Comparison of ENCODE assay signal across 21 cellular contexts in the genomic region with DNA sequence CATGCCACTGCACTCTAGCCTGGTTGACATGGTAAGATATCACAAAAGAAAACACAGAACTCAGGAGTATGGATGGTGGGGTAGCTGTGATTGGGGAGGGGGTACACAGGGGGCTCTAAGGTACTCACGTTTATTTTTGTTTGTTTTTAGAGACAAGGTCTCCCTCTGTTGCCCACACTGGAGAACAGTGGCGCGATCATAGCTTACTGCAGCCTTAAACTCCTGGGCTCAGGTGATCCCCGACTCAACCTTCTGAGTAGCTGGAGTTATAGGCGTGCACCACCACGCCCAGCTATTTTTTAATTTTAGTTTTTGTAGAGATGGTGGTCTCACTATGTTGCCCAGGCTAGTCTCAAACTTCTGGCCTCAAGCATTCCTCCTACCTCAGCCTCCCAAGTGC. TPM values are rescaled to one million over a fixed set of nuclear protein-coding genes. Genes with fewer than 3 reads are reported as not detected.
DNase-seq lines count a peak whose midpoint lies in the region; ATAC-seq and TF ChIP-seq lines count a peak whose summit lies in the region.
"Had no signal": no experiment of that assay in that cellular context is flagged by ENCODE, and none has a peak within 500 bp of the region (broad histone marks: within the 10 kb centered on the region; RNA-seq: fewer than 3 reads in every experiment).

No MANE protein-coding gene starts in this region.

- H3K27me3 ChIP-seq in endodermal cell (ENCODE audit: control insufficient read depth, insufficient read depth, low read length, poor library complexity, severe bottlenecking) (no peaks in the 10 kb centered on the region), smooth muscle cell (ENCODE audit: low read depth) (no peaks in the 10 kb centered on the region)
- H3K27me3 ChIP-seq: right atrium auricular region, SJCRH30, upper lobe of left lung had no signal

- H3K9ac ChIP-seq in endodermal cell (ENCODE audit: extremely low read depth, low read length, poor library complexity, severe bottlenecking) (no peak overlapping the region), smooth muscle cell (ENCODE audit: low read depth) (no peak overlapping the region)

- H3K36me3 ChIP-seq in OCI-LY7 (ENCODE audit: insufficient read depth, low read length) (peaks cover 59% of the 10 kb centered on the region), endodermal cell (ENCODE audit: control insufficient read depth, insufficient read depth, low read length) (peaks cover 27% of the 10 kb centered on the region), smooth muscle cell (ENCODE audit: low read depth) (no peaks in the 10 kb centered on the region)

- no peak overlapping the region for H3K4me3 Mint-ChIP-seq in activated naive CD8-positive, alpha-beta T cell
- no peak overlapping the region for H3K4me3 Mint-ChIP-seq in activated naive CD8-positive, alpha-beta T cell treated with anti-CD3 and anti-CD28 coated beads for 36 hours
- H3K4me3 Mint-ChIP-seq in endodermal cell: no peak overlapping the region
- no peak overlapping the region for H3K4me3 Mint-ChIP-seq in type B pancreatic cell

- H2AFZ ChIP-seq in OCI-LY7 (ENCODE audit: low read length): no peak overlapping the region
- H2AFZ ChIP-seq in smooth muscle cell (ENCODE audit: low read depth): no peak overlapping the region

- peak overlapping the region; percentile 32 for H3K4me2 ChIP-seq in OCI-LY7 (ENCODE audit: low read length)
- no peak overlapping the region for H3K4me2 ChIP-seq in smooth muscle cell

- CTCF ChIA-PET in OCI-LY7 (lab: Charles Lee; ENCODE audit: unreplicated experiment): interaction anchor here (0.6 to 1.6 kb wide), 5 partner anchors 27 to 265 kb away, joined by 3 to 11 read pairs (median 5); no protein-coding TSS in a partner anchor

- ATAC-seq in GM21447 (IDR thresholded peaks at IDR 0.05; ENCODE audit: unreplicated experiment): no peak
- no peak for ATAC-seq in GM21515 (IDR thresholded peaks at IDR 0.05; ENCODE audit: unreplicated experiment)
- ATAC-seq: activated T-helper 17 cell treated with anti-CD3 and anti-CD28 coated beads, Interleukin-2, amount 50 U/mL, for 72 hours; lower lobe of right lung had no signal

- intact Hi-C loops in OCI-LY7 (cut with micrococcal nuclease; ENCODE audit: unreplicated experiment): no loop called here

- POLR2A ChIA-PET in OCI-LY7 (lab: Charles Lee): interaction anchor here (0.9 to 3.3 kb wide), 5 partner anchors 8 to 29 kb away, joined by 3 to 14 read pairs (median 4); a partner anchor contains a TSS

- H3K27me3 Mint-ChIP-seq in activated naive CD8-positive, alpha-beta T cell: no peaks in the 10 kb centered on the region
- no peaks in the 10 kb centered on the region for H3K27me3 Mint-ChIP-seq in activated naive CD8-positive, alpha-beta T cell treated with anti-CD3 and anti-CD28 coated beads for 36 hours
- H3K27me3 Mint-ChIP-seq in endodermal cell (ENCODE audit: insufficient read depth) (no peaks in the 10 kb centered on the region), type B pancreatic cell (no peaks in the 10 kb centered on the region)
- H3K27me3 Mint-ChIP-seq: activated T-helper 17 cell treated with anti-CD3 and anti-CD28 coated beads, Interleukin-2, amount 50 U/mL, for 72 hours had no signal

- 83 to 90% methylated on average over 1 to 6 of the region's 6 CpGs for WGBS in endodermal cell (ENCODE audit: insufficient coverage in 1 of 2, insufficient read length in 1 of 2), 2 experiments
- 92% methylated on average over 6 of the region's 6 CpGs for WGBS in smooth muscle cell (ENCODE audit: low lambda C conversion rate)

- no peaks in the 10 kb centered on the region for H3K9me3 Mint-ChIP-seq in activated naive CD8-positive, alpha-beta T cell (ENCODE audit: low read depth)
- no peaks in the 10 kb centered on the region for H3K9me3 Mint-ChIP-seq in activated naive CD8-positive, alpha-beta T cell treated with anti-CD3 and anti-CD28 coated beads for 36 hours
- H3K9me3 Mint-ChIP-seq in endodermal cell (no peaks in the 10 kb centered on the region), type B pancreatic cell (no peaks in the 10 kb centered on the region)
- H3K9me3 Mint-ChIP-seq: activated T-helper 17 cell treated with anti-CD3 and anti-CD28 coated beads, Interleukin-2, amount 50 U/mL, for 72 hours had no signal

- H3K9me3 ChIP-seq in OCI-LY7 (ENCODE audit: low read length): no peaks in the 10 kb centered on the region
- no peaks in the 10 kb centered on the region for H3K9me3 ChIP-seq in endodermal cell (ENCODE audit: control insufficient read depth, low read length)
- H3K9me3 ChIP-seq in smooth muscle cell (replicated peaks; ENCODE audit: low read depth): no peaks in the 10 kb centered on the region
- H3K9me3 ChIP-seq: lower lobe of right lung, right atrium auricular region, SJCRH30, upper lobe of left lung had no signal

- H3K4me3 ChIP-seq in OCI-LY7 (ENCODE audit: low read depth, low read length, poor library complexity, severe bottlenecking) (no peak overlapping the region), endodermal cell (ENCODE audit: low read length) (no peak overlapping the region), smooth muscle cell (no peak overlapping the region)
- H3K4me3 ChIP-seq: lower lobe of right lung, right atrium auricular region, SJCRH30, upper lobe of left lung had no signal

- peaks cover under 1% of the 10 kb centered on the region for H3F3A ChIP-seq in smooth muscle cell (ENCODE audit: low read depth)

- peak overlapping the region; percentile 38 for H3K27ac ChIP-seq in OCI-LY7 (ENCODE audit: low read depth, low read length, poor library complexity, severe bottlenecking)
- no peak overlapping the region for H3K27ac ChIP-seq in endodermal cell (ENCODE audit: low read depth, low read length)
- H3K27ac ChIP-seq in smooth muscle cell (ENCODE audit: low read depth): no peak overlapping the region
- H3K27ac ChIP-seq: SJCRH30 had no signal

- peaks cover 55% of the 10 kb centered on the region for H3K4me1 Mint-ChIP-seq in activated naive CD8-positive, alpha-beta T cell (ENCODE audit: low read depth)
- H3K4me1 Mint-ChIP-seq in activated naive CD8-positive, alpha-beta T cell treated with anti-CD3 and anti-CD28 coated beads for 36 hours: peaks cover 55% of the 10 kb centered on the region
- peaks cover 46% of the 10 kb centered on the region for H3K4me1 Mint-ChIP-seq in endodermal cell
- peaks cover 27% of the 10 kb centered on the region for H3K4me1 Mint-ChIP-seq in type B pancreatic cell (ENCODE audit: unreplicated experiment)

- peaks cover 74% of the 10 kb centered on the region for H3K4me1 ChIP-seq in OCI-LY7 (ENCODE audit: insufficient read depth, low read length, poor library complexity, severe bottlenecking)
- peaks cover 7% of the 10 kb centered on the region for H3K4me1 ChIP-seq in endodermal cell (ENCODE audit: control insufficient read depth, insufficient read depth, low read length)
- peaks cover 12% of the 10 kb centered on the region for H3K4me1 ChIP-seq in smooth muscle cell (ENCODE audit: low read depth)

- peaks cover 13% of the 10 kb centered on the region for H3K36me3 Mint-ChIP-seq in activated naive CD8-positive, alpha-beta T cell
- peaks cover 59% of the 10 kb centered on the region for H3K36me3 Mint-ChIP-seq in activated naive CD8-positive, alpha-beta T cell treated with anti-CD3 and anti-CD28 coated beads for 36 hours
- H3K36me3 Mint-ChIP-seq in endodermal cell (ENCODE audit: low read depth) (peaks cover 49% of the 10 kb centered on the region), type B pancreatic cell (peaks cover 35% of the 10 kb centered on the region)

- no TSS peak for BruUV-seq in OCI-LY7 (replicated peaks; lab: Mats Ljungman, UMichigan)

- peak overlapping the region; percentile 10 for H3K27ac Mint-ChIP-seq in activated naive CD8-positive, alpha-beta T cell
- no peak overlapping the region for H3K27ac Mint-ChIP-seq in activated naive CD8-positive, alpha-beta T cell treated with anti-CD3 and anti-CD28 coated beads for 36 hours
- H3K27ac Mint-ChIP-seq in endodermal cell: peak overlapping the region; percentile 71
- peak overlapping the region; percentile 31 for H3K27ac Mint-ChIP-seq in type B pancreatic cell

- no peaks in the 10 kb centered on the region for H3K9me2 ChIP-seq in OCI-LY7 (ENCODE audit: insufficient read depth, low read length)

- H3K79me2 ChIP-seq in OCI-LY7 (ENCODE audit: insufficient read depth, low read depth, low read length) (peaks cover 80% of the 10 kb centered on the region), smooth muscle cell (ENCODE audit: low read depth) (peaks cover 59% of the 10 kb centered on the region)

- no peaks in the 10 kb centered on the region for H4K20me1 ChIP-seq in OCI-LY7 (ENCODE audit: insufficient read depth, low read length)
- peaks cover 21% of the 10 kb centered on the region for H4K20me1 ChIP-seq in smooth muscle cell (ENCODE audit: low read depth)

- TF ChIP-seq CTCF in OCI-LY7 (conservative IDR thresholded peaks at IDR 0.05; ENCODE audit: low read length) (peak; percentile 52; the same call in 1 of the 2 replicates), endodermal cell (conservative IDR thresholded peaks at IDR 0.05) (no peak), type B pancreatic cell (conservative IDR thresholded peaks at IDR 0.05) (no peak), smooth muscle cell (IDR thresholded peaks at IDR 0.05; ENCODE audit: borderline replicate concordance, insufficient read depth, poor library complexity, severe bottlenecking) (no peak)

- DNase-seq in activated naive CD8-positive, alpha-beta T cell treated with anti-CD3 and anti-CD28 coated beads for 36 hours: no peak
- DNase-seq in OCI-LY7 (ENCODE audit: low spot score): no peak
- DNase-seq in endodermal cell: no peak
- no peak for DNase-seq in type B pancreatic cell (ENCODE audit: extremely low spot score, unreplicated experiment)
- no peak for DNase-seq in smooth muscle cell (lab: John Stamatoyannopoulos, UW; ENCODE audit: unreplicated experiment)
- DNase-seq: activated CD4-positive, alpha-beta T cell treated with anti-CD3 and anti-CD28 coated beads, Interleukin-2, amount 50 U/mL, for 48 hours; KBM-7; lower lobe of right lung; NCI-H1436 treated with DMSO at 0.1 percent for 48 hours; NCI-H226; stimulated activated CD4-positive, alpha-beta T cell treated with anti-CD3 and anti-CD28 coated beads, Interleukin-2, amount 100 ng/mL, for 24 hours had no signal

RNA-seq across cellular contexts. Expression of a gene that starts 29.3 kb away (rescaled TPM):
- total RNA-seq in activated naive CD8-positive, alpha-beta T cell treated with anti-CD3 and anti-CD28 coated beads for 36 hours: 100 to 1,000 TPM; 196 to 206 TPM
- 83.2 and 88.8 TPM in 2 replicates for total RNA-seq in OCI-LY7 (2014; rRNA removed; shearing (Covaris generic))
- total RNA-seq in OCI-LY7 (2022): 64.2 and 71.5 TPM in 2 replicates
- total RNA-seq in endodermal cell: 10 to 100 TPM; 60.3 to 89.5 TPM
- 46.6 TPM for polyA plus RNA-seq in endodermal cell (2013, experiment 1 of 2)
- polyA plus RNA-seq in endodermal cell (2013, experiment 2 of 2): 43.2 TPM
- total RNA-seq in type B pancreatic cell (ENCODE audit: low replicate concordance): 142 and 243 TPM in 2 replicates
- total RNA-seq in smooth muscle cell: 35.5 and 47.0 TPM in 2 replicates
- polyA plus RNA-seq in smooth muscle cell: 24.8 and 41.1 TPM in 2 replicates

RNA-seq across cellular contexts. Expression of a gene that starts 45.7 kb away (rescaled TPM):
- 100 to 1,000 TPM; 111 TPM for total RNA-seq in activated naive CD8-positive, alpha-beta T cell treated with anti-CD3 and anti-CD28 coated beads for 36 hours
- total RNA-seq in OCI-LY7 (2014; rRNA removed; shearing (Covaris generic)): 121 and 134 TPM in 2 replicates
- total RNA-seq in OCI-LY7 (2022) (173 and 183 TPM in 2 replicates), endodermal cell (100 to 1,000 TPM; 108 to 118 TPM), type B pancreatic cell (ENCODE audit: low replicate concordance) (45.0 and 130 TPM in 2 replicates), smooth muscle cell (24.5 and 28.3 TPM in 2 replicates)
- 137 TPM for polyA plus RNA-seq in endodermal cell (2013, experiment 1 of 2)
- 134 TPM for polyA plus RNA-seq in endodermal cell (2013, experiment 2 of 2)
- polyA plus RNA-seq in smooth muscle cell: 18.7 and 21.7 TPM in 2 replicates

RNA-seq across cellular contexts. Expression of a gene that starts 55.7 kb away (rescaled TPM):
- total RNA-seq in activated naive CD8-positive, alpha-beta T cell treated with anti-CD3 and anti-CD28 coated beads for 36 hours: not detected
- total RNA-seq in OCI-LY7 (2014; rRNA removed; shearing (Covaris generic)): not detected in 2 replicates
- total RNA-seq in OCI-LY7 (2022) (not detected in 2 replicates), endodermal cell (not detected), type B pancreatic cell (ENCODE audit: low replicate concordance) (not detected in 2 replicates), smooth muscle cell (not detected in 2 replicates)
- not detected for polyA plus RNA-seq in endodermal cell (2013, experiment 1 of 2)
- not detected for polyA plus RNA-seq in endodermal cell (2013, experiment 2 of 2)
- polyA plus RNA-seq in smooth muscle cell: 0.80 and 2.1 TPM in 2 replicates
- total RNA-seq: activated T-helper 17 cell treated with anti-CD3 and anti-CD28 coated beads, Interleukin-2, amount 50 U/mL, for 72 hours; astrocyte; SJCRH30 had no signal
- polyA plus RNA-seq: AG04450, neural cell had no signal
